In the genomic region with DNA sequence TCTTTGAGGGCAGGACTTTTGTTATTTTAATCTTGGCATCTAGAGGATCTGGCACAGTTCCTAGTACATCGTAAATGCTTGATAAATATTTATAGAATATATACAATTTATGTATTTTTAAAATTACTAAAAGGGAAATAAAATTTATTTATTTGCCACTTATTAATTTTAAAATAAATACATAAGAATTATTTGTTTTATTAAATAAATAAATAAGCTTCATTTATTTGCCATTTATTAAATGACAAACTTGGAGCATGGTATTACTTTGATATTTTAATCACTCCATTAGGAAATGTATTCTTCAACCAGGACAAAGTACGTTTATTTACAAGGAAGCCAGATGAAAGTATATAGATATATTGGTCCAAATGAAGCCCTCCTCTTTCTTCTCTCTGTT, we compare ENCODE assay signal across 21 cellular contexts.
DNase-seq lines count a peak whose midpoint lies in the region; ATAC-seq, FAIRE-seq and TF ChIP-seq lines count a peak whose summit lies in the region.
"Had no signal": no experiment of that assay in that cellular context is flagged by ENCODE, and none has a peak within 500 bp of the region (broad histone marks: within the 10 kb centered on the region; RNA-seq: fewer than 3 reads in every experiment).

No MANE protein-coding gene starts in this region.

- no peak overlapping the region for H3K9ac ChIP-seq in kidney (ENCODE audit: low read length in 2 of 2)
- H3K9ac ChIP-seq: BLaER1 treated with 17β-estradiol and CSF1 and Interleukin-3, amounts not matched to agents 10 nM and 100 nM had no signal

- H3K27ac ChIP-seq in kidney (ENCODE audit: low read depth in 2 of 2, low read length in 2 of 2), result no peak overlapping the region
- no peak overlapping the region for H3K27ac ChIP-seq in A673 (ENCODE audit: low read depth, low read length, poor library complexity, severe bottlenecking)
- H3K27ac ChIP-seq: 22Rv1; BLaER1 treated with 17β-estradiol and CSF1 and Interleukin-3, amounts not matched to agents 10 nM and 100 nM; HL-60 had no signal

- no TSS peak for BruUV-seq in A673 (replicated peaks; lab: Mats Ljungman, UMichigan)

- no peak overlapping the region for H3K27ac Mint-ChIP-seq in activated naive CD4-positive, alpha-beta T cell treated with anti-CD3 and anti-CD28 coated beads, Interleukin-2, amount 50 U/mL, for 72 hours
- H3K27ac Mint-ChIP-seq: B cell; CD8-positive, alpha-beta T cell; GM23338; HFFc6; IgD-negative memory B cell had no signal

- H3K9me3 ChIP-seq in kidney (ENCODE audit: control insufficient read depth in 1 of 2, low read length in 2 of 2) (no peaks in the 10 kb centered on the region), A673 (ENCODE audit: low read depth, low read length, poor library complexity, severe bottlenecking) (no peaks in the 10 kb centered on the region)
- H3K9me3 ChIP-seq: BLaER1 treated with 17β-estradiol and CSF1 and Interleukin-3, amounts not matched to agents 10 nM and 100 nM had no signal

- TF ChIP-seq CTCF in kidney (IDR thresholded peaks at IDR 0.05; ENCODE audit: borderline replicate concordance, extremely low read depth, insufficient read depth), result no peak
- TF ChIP-seq CTCF in A673 (conservative IDR thresholded peaks at IDR 0.05; ENCODE audit: low read depth, low read length), result no peak

- no peaks in the 10 kb centered on the region for H3K27me3 ChIP-seq in A673 (replicated peaks; ENCODE audit: insufficient read depth, low read depth, low read length, poor library complexity)
- H3K27me3 ChIP-seq: BLaER1 treated with 17β-estradiol and CSF1 and Interleukin-3, amounts not matched to agents 10 nM and 100 nM had no signal

- H3K4me3 ChIP-seq in kidney (ENCODE audit: low read length in 2 of 2) (no peak overlapping the region), A673 (ENCODE audit: low read depth, low read length, poor library complexity, severe bottlenecking) (no peak overlapping the region)
- H3K4me3 ChIP-seq: BLaER1 treated with 17β-estradiol and CSF1 and Interleukin-3, amounts not matched to agents 10 nM and 100 nM; GM23338 had no signal

- peak; percentile 85 for FAIRE-seq in A204.1 (lab: Jason Lieb, UNC)
- peak; percentile 26 for FAIRE-seq in RCC 7860 (lab: Jason Lieb, UNC)
- FAIRE-seq in colon (lab: Jason Lieb, UNC), result peak; percentile 33
- peak; percentile 58 for FAIRE-seq in kidney (lab: Jason Lieb, UNC)
- FAIRE-seq: HTR-8/SVneo had no signal

- H3K36me3 Mint-ChIP-seq in activated naive CD4-positive, alpha-beta T cell treated with anti-CD3 and anti-CD28 coated beads, Interleukin-2, amount 50 U/mL, for 72 hours, result no peaks in the 10 kb centered on the region
- H3K36me3 Mint-ChIP-seq: CD8-positive, alpha-beta T cell; IgD-negative memory B cell had no signal

- intact Hi-C loops in kidney (cut with DNase I), result no loop called here
- intact Hi-C loops in A673 (cut with micrococcal nuclease; ENCODE audit: unreplicated experiment), result no loop called here

- H3K9me3 Mint-ChIP-seq in activated naive CD4-positive, alpha-beta T cell treated with anti-CD3 and anti-CD28 coated beads, Interleukin-2, amount 50 U/mL, for 72 hours, result peaks cover 7 to 10% of the 10 kb centered on the region in 2 donors
- H3K9me3 Mint-ChIP-seq: CD8-positive, alpha-beta T cell; GM23338; HFFc6 had no signal

- CTCF ChIA-PET in A673 (lab: Charles Lee), result no interaction called here

- no peak for ATAC-seq in activated naive CD4-positive, alpha-beta T cell treated with anti-CD3 and anti-CD28 coated beads, Interleukin-2, amount 50 U/mL, for 72 hours
- ATAC-seq: CD8-positive, alpha-beta T cell; GM23338; HCT116 had no signal

- POLR2A ChIA-PET in A673 (lab: Charles Lee; ENCODE audit: low non-redundant PET), result no interaction called here

- H3K36me3 ChIP-seq in kidney (ENCODE audit: control insufficient read depth in 1 of 2, insufficient read depth in 2 of 2, low read length in 2 of 2), result no peaks in the 10 kb centered on the region
- no peaks in the 10 kb centered on the region for H3K36me3 ChIP-seq in A673 (ENCODE audit: insufficient read depth, low read length, poor library complexity, severe bottlenecking)
- H3K36me3 ChIP-seq: BLaER1 treated with 17β-estradiol and CSF1 and Interleukin-3, amounts not matched to agents 10 nM and 100 nM had no signal

- DNase-seq in RCC 7860 (ENCODE audit: low spot score), result no peak
- DNase-seq in kidney, result no peak
- DNase-seq in activated naive CD4-positive, alpha-beta T cell treated with anti-CD3 and anti-CD28 coated beads, Interleukin-2, amount 50 U/mL, for 72 hours (ENCODE audit: low spot score in 2 of 2), result no peak
- no peak for DNase-seq in NCI-H1417 (lab: John Stamatoyannopoulos, UW)
- no peak for DNase-seq in glomerular visceral epithelial cell (ENCODE audit: extremely low spot score)
- DNase-seq in A673 (ENCODE audit: low spot score), result no peak
- DNase-seq: CD8-positive, alpha-beta T cell; DMS 273 treated with DMSO at 0.1 percent for 48 hours; GF-D8; H7; HFFc6 had no signal

- H3K4me1 ChIP-seq in kidney (ENCODE audit: control insufficient read depth in 1 of 2, insufficient read depth in 1 of 2, low read depth in 1 of 2, low read length in 2 of 2) (peaks cover 0 to 5% of the 10 kb centered on the region in 2 donors), A673 (ENCODE audit: insufficient read depth, low read length, poor library complexity, severe bottlenecking) (no peaks in the 10 kb centered on the region)
- H3K4me1 ChIP-seq: BLaER1 treated with 17β-estradiol and CSF1 and Interleukin-3, amounts not matched to agents 10 nM and 100 nM had no signal
